In the genomic region with DNA sequence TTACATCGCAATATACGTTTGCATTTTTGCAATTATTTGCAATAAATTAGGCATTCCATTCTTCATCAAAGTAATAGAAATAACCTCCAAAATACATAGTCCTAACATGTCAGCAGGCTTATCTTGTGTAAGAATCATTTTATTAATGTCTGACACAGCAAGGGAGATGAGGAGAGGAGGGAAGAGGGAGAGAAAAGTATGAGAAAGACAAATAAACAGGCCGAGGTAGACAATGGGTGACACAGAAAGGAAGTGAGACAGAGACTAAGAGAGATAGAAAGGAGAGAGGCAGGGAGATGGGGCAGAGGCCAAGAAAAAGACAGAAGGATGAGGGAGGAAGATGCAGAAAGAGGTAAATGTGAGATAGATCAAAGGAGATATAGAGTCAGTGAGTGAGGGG, we compare ENCODE assay signal across 16 cellular contexts. TPM values are rescaled to one million over a fixed set of nuclear protein-coding genes. Genes with fewer than 3 reads are reported as not detected.
"Had no signal": no experiment of that assay in that cellular context is flagged by ENCODE, and none has a peak within 500 bp of the region (broad histone marks: within the 10 kb centered on the region; RNA-seq: fewer than 3 reads in every experiment).

No MANE protein-coding gene starts in this region.

RNA-seq across cellular contexts. Expression of a gene that starts 50.3 kb away (rescaled TPM):
- total RNA-seq: mesothelial cell of epicardium, mononuclear cell, natural killer cell, occipital lobe, osteocyte, posterior vena cava, sigmoid colon, spleen, subcutaneous adipose tissue, thoracic aorta had no signal
- polyA plus RNA-seq: immature natural killer cell, psoas muscle, spleen had no signal

RNA-seq across cellular contexts. Expression of a gene that starts 58.7 kb away (rescaled TPM):
- total RNA-seq: kidney, left colon, left lung, mesothelial cell of epicardium, mononuclear cell, natural killer cell, osteocyte, posterior vena cava, spleen, subcutaneous adipose tissue, suprapubic skin, thoracic aorta had no signal
- polyA plus RNA-seq: immature natural killer cell, psoas muscle, sigmoid colon, spleen had no signal
